ENCODE assay signal across 1 cellular context in genomic region chr4:87409420-87409939, GRCh38.
TF ChIP-seq lines count a peak whose summit lies in the region.

No MANE protein-coding gene starts in this region.

TF ChIP-seq in HepG2, 621 proteins besides CTCF, POLR2A, EP300 and RAD21 (continued from another document and continues in another):
- TF ChIP-seq ELF3 (CRISPR knock-in tag; IDR thresholded peaks at IDR 0.05) (peak; percentile 18; the same call in 1 of the 2 replicates), FOXK1 (CRISPR knock-in tag; IDR thresholded peaks at IDR 0.05; ENCODE audit: borderline replicate concordance, low read depth) (peak; percentile 29; the same call in 1 of the 2 replicates), SOX6 (IDR thresholded peaks at IDR 0.05) (no peak), SOX6 (CRISPR knock-in tag; IDR thresholded peaks at IDR 0.05) (peak; percentile 93), ARID5B (CRISPR knock-in tag; IDR thresholded peaks at IDR 0.05) (peak; percentile 73), ARID4A (CRISPR knock-in tag; IDR thresholded peaks at IDR 0.05; ENCODE audit: borderline replicate concordance) (no peak), MED1 (CRISPR knock-in tag; IDR thresholded peaks at IDR 0.05) (peak; percentile 81), SKIL (CRISPR knock-in tag; IDR thresholded peaks at IDR 0.05; ENCODE audit: borderline replicate concordance) (peak; percentile 59; the same call in 1 of the 2 replicates), SOX13 (IDR thresholded peaks at IDR 0.05) (peak; percentile 61; the same call in 1 of the 2 replicates), SOX13 (CRISPR knock-in tag; conservative IDR thresholded peaks at IDR 0.05 in 1 of 2, IDR thresholded peaks at IDR 0.05 in 1 of 2) (peak in 1 of 2 experiments; percentile 92; a peak in 2 of 4 replicates), TCF7 (IDR thresholded peaks at IDR 0.05; ENCODE audit: low read depth) (peak; percentile 76), ZNF17 (CRISPR knock-in tag; IDR thresholded peaks at IDR 0.05) (no peak), HDAC2 (CRISPR knock-in tag; IDR thresholded peaks at IDR 0.05) (peak; percentile 81), PAXIP1 (CRISPR knock-in tag; conservative IDR thresholded peaks at IDR 0.05) (peak; percentile 84), DPF2 (CRISPR knock-in tag; IDR thresholded peaks at IDR 0.05; ENCODE audit: borderline replicate concordance, low read depth) (peak; percentile 78; the same call in 1 of the 2 replicates), FOXO4 (CRISPR knock-in tag; conservative IDR thresholded peaks at IDR 0.05) (no peak), ZFP1 (CRISPR knock-in tag; IDR thresholded peaks at IDR 0.05) (no peak; the same call in 1 of the 2 replicates), ZGPAT (CRISPR knock-in tag; IDR thresholded peaks at IDR 0.05) (peak; percentile 29; the same call in 1 of the 2 replicates), SOX5 (CRISPR knock-in tag; IDR thresholded peaks at IDR 0.05; ENCODE audit: borderline replicate concordance) (peak; percentile 71; the same call in 1 of the 2 replicates), RXRB (CRISPR knock-in tag; IDR thresholded peaks at IDR 0.05; ENCODE audit: borderline replicate concordance) (peak; percentile 81; the same call in 1 of the 2 replicates), RARA (CRISPR knock-in tag; IDR thresholded peaks at IDR 0.05) (peak; percentile 67), NONO (IDR thresholded peaks at IDR 0.05) (no peak), NONO (CRISPR knock-in tag; conservative IDR thresholded peaks at IDR 0.05) (peak; percentile 66; the same call in 1 of the 2 replicates), HMG20B (CRISPR knock-in tag; conservative IDR thresholded peaks at IDR 0.05) (peak; percentile 52; the same call in 1 of the 2 replicates), ZNF766 (CRISPR knock-in tag; IDR thresholded peaks at IDR 0.05; ENCODE audit: borderline replicate concordance) (no peak), ZMYM4 (CRISPR knock-in tag; IDR thresholded peaks at IDR 0.05) (0 out of 2 replicates have a peak, but pooled peaks have one; percentile 35), TSC22D2 (CRISPR knock-in tag; IDR thresholded peaks at IDR 0.05; ENCODE audit: borderline replicate concordance) (0 out of 2 replicates have a peak, but pooled peaks have one; percentile 43), TBX2 (CRISPR knock-in tag; IDR thresholded peaks at IDR 0.05; ENCODE audit: borderline replicate concordance) (peak; percentile 75; the same call in 1 of the 2 replicates), MED13 (CRISPR knock-in tag; IDR thresholded peaks at IDR 0.05) (0 out of 2 replicates have a peak, but pooled peaks have one; percentile 27), ZNF652 (CRISPR knock-in tag; IDR thresholded peaks at IDR 0.05; ENCODE audit: borderline replicate concordance, low read depth) (peak; percentile 91), ZNF883 (CRISPR knock-in tag; IDR thresholded peaks at IDR 0.05; ENCODE audit: not compliant biosample characterization) (no peak), ELK4 (CRISPR knock-in tag; IDR thresholded peaks at IDR 0.05; ENCODE audit: borderline replicate concordance) (no peak), HOXD1 (CRISPR knock-in tag; IDR thresholded peaks at IDR 0.05) (0 out of 2 replicates have a peak, but pooled peaks have one; percentile 55), ZNF580 (CRISPR knock-in tag; IDR thresholded peaks at IDR 0.05; ENCODE audit: borderline replicate concordance, low read depth) (no peak), GFI1 (CRISPR knock-in tag; IDR thresholded peaks at IDR 0.05; ENCODE audit: borderline replicate concordance) (peak; percentile 88), CREB1 (IDR thresholded peaks at IDR 0.05) (no peak), CREB1 (CRISPR knock-in tag; IDR thresholded peaks at IDR 0.05) (0 out of 2 replicates have a peak, but pooled peaks have one; percentile 44), FOSL2 (CRISPR knock-in tag; IDR thresholded peaks at IDR 0.05) (0 out of 2 replicates have a peak, but pooled peaks have one; percentile 13), ZNF530 (CRISPR knock-in tag; IDR thresholded peaks at IDR 0.05; ENCODE audit: low read depth) (no peak), RBM39 (IDR thresholded peaks at IDR 0.05; ENCODE audit: low read depth, low read length, poor library complexity, severe bottlenecking) (no peak), CREM (IDR thresholded peaks at IDR 0.05) (peak; percentile 74; the same call in 1 of the 2 replicates), CREM (CRISPR knock-in tag; IDR thresholded peaks at IDR 0.05) (no peak), NR2C2 (CRISPR knock-in tag; IDR thresholded peaks at IDR 0.05; ENCODE audit: borderline replicate concordance) (peak; percentile 47; the same call in 1 of the 2 replicates), NR2F2 (IDR thresholded peaks at IDR 0.05; ENCODE audit: borderline replicate concordance, low read depth) (peak; percentile 91), REPIN1 (CRISPR knock-in tag; IDR thresholded peaks at IDR 0.05; ENCODE audit: borderline replicate concordance, low read depth) (peak; percentile 52; the same call in 1 of the 2 replicates), FOXA3 (CRISPR knock-in tag; IDR thresholded peaks at IDR 0.05) (peak; percentile 82), HNF4A (CRISPR knock-in tag; IDR thresholded peaks at IDR 0.05) (peak; percentile 84), HOXA5 (CRISPR knock-in tag; IDR thresholded peaks at IDR 0.05) (peak; percentile 49; the same call in 1 of the 2 replicates)
